ENCODE assay signal across 2 cellular contexts in the genomic region with DNA sequence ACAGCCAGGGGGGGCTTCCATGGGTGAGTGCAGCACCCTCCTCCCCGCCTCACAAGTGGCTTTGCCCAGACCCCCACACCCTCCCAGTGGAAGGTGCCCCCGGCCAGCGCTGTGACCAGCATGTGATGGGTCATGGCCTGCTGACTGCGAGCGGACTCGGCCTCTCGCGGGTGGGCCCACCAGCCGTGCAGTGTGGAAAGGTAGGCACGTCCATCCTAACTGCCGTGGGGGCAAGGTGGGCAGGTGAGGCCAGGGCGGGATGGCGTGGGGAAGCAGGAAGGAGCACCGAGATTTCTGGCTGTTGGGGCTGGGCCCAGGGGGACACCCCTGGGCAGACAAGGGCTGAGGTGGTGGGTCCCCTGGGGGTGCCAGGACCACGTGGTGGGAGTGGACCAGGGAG.
TF ChIP-seq lines count a peak whose summit lies in the region.

No MANE protein-coding gene starts in this region.

TF ChIP-seq in HEK293, 187 proteins besides CTCF, POLR2A, EP300 and RAD21:
- peak; percentile 40; the same call in 1 of the 2 replicates for TF ChIP-seq GLIS2 (tag by site-specific recombination; IDR thresholded peaks at IDR 0.05)
- no peak for TF ChIP-seq SCRT1 (tag by site-specific recombination; IDR thresholded peaks at IDR 0.05; ENCODE audit: borderline replicate concordance)

TF ChIP-seq in H1, 55 proteins besides CTCF, POLR2A, EP300 and RAD21:
- no peak for TF ChIP-seq POU5F1 (IDR thresholded peaks at IDR 0.05; ENCODE audit: low read depth, low read length)
- TF ChIP-seq TAF7 (optimal IDR thresholded peaks at IDR 0.05; ENCODE audit: borderline replicate concordance, low read depth, low read length) = no peak
- TF ChIP-seq BACH1 (IDR thresholded peaks at IDR 0.05; ENCODE audit: low read length) = no peak
- no peak for TF ChIP-seq SP2 (IDR thresholded peaks at IDR 0.05; ENCODE audit: low read length)
- no peak for TF ChIP-seq SRF (IDR thresholded peaks at IDR 0.05; ENCODE audit: low read depth, low read length)
- no peak for TF ChIP-seq SIN3A (conservative IDR thresholded peaks at IDR 0.05 in 1 of 2, IDR thresholded peaks at IDR 0.05 in 1 of 2; ENCODE audit: low read depth in 1 of 2, low read length in 2 of 2)
- TF ChIP-seq NRF1 (IDR thresholded peaks at IDR 0.05; ENCODE audit: low read depth, low read length) = no peak
- TF ChIP-seq, protein P1, sequence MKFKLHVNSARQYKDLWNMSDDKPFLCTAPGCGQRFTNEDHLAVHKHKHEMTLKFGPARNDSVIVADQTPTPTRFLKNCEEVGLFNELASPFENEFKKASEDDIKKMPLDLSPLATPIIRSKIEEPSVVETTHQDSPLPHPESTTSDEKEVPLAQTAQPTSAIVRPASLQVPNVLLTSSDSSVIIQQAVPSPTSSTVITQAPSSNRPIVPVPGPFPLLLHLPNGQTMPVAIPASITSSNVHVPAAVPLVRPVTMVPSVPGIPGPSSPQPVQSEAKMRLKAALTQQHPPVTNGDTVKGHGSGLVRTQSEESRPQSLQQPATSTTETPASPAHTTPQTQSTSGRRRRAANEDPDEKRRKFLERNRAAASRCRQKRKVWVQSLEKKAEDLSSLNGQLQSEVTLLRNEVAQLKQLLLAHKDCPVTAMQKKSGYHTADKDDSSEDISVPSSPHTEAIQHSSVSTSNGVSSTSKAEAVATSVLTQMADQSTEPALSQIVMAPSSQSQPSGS (IDR thresholded peaks at IDR 0.05; ENCODE audit: low read length) = no peak
- no peak for TF ChIP-seq KDM5A (IDR thresholded peaks at IDR 0.05; ENCODE audit: low read length)
- no peak for TF ChIP-seq HDAC6 (IDR thresholded peaks at IDR 0.05; ENCODE audit: low read depth, low read length)
- TF ChIP-seq, protein P2, sequence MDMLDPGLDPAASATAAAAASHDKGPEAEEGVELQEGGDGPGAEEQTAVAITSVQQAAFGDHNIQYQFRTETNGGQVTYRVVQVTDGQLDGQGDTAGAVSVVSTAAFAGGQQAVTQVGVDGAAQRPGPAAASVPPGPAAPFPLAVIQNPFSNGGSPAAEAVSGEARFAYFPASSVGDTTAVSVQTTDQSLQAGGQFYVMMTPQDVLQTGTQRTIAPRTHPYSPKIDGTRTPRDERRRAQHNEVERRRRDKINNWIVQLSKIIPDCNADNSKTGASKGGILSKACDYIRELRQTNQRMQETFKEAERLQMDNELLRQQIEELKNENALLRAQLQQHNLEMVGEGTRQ (IDR thresholded peaks at IDR 0.05; ENCODE audit: low read length) = no peak
- TF ChIP-seq KDM4A (IDR thresholded peaks at IDR 0.05; ENCODE audit: low read depth, low read length, severe bottlenecking) = no peak
- TF ChIP-seq FOSL1 (IDR thresholded peaks at IDR 0.05; ENCODE audit: insufficient read depth, low read depth, low read length) = no peak
- TF ChIP-seq MAFK (IDR thresholded peaks at IDR 0.05; ENCODE audit: low read depth, low read length) = no peak
